Comparison of ENCODE assay signal across 11 cellular contexts in the genomic region with DNA sequence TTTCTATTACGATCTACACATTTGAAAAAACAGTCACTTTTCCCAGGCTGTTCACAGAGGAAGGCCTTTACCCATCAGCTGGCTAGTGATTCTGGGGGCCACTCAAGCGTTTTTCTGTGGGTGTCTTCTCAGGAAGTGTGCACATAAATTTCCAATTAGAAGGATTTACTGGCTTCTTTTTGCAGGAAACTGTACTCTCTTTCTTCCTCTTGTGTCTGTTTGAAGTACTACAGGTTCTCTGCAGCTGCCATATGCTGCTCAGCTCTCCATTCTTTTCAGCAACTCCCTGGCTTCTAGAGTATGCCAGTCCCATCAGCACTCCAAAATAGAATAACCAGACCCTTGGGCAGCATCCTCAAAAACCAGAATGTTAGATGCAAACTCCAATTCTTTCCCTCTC.
DNase-seq lines count a peak whose midpoint lies in the region; ATAC-seq and TF ChIP-seq lines count a peak whose summit lies in the region.
"Had no signal": no experiment of that assay in that cellular context is flagged by ENCODE, and none has a peak within 500 bp of the region (broad histone marks: within the 10 kb centered on the region; RNA-seq: fewer than 3 reads in every experiment).

No MANE protein-coding gene starts in this region.

- H3K36me3 Mint-ChIP-seq in chondrocyte (ENCODE audit: low read depth) (peaks cover 2% of the 10 kb centered on the region), neural crest cell (ENCODE audit: low read depth) (no peaks in the 10 kb centered on the region)
- H3K36me3 Mint-ChIP-seq in CD4-positive, alpha-beta T cell (ENCODE audit: low read depth), result no peaks in the 10 kb centered on the region

- no peak for ATAC-seq in omental fat pad (ENCODE audit: low FRiP score)
- ATAC-seq in left cardiac atrium, result no peak
- no peak for ATAC-seq in CD4-positive, alpha-beta T cell (ENCODE audit: poor library complexity)
- ATAC-seq: activated CD4-positive, CD25-positive, alpha-beta regulatory T cell treated with anti-CD3 and anti-CD28 coated beads, Interleukin-2, amount 50 U/mL, for 24 hours; upper lobe of right lung had no signal

- H3K4me3 ChIP-seq in LNCaP clone FGC (ENCODE audit: low read depth, low read length), result no peak overlapping the region
- H3K4me3 ChIP-seq: upper lobe of right lung had no signal

- no peak overlapping the region for H3K4me3 Mint-ChIP-seq in chondrocyte (ENCODE audit: unreplicated experiment)
- H3K4me3 Mint-ChIP-seq in neural crest cell, result no peak overlapping the region
- no peak overlapping the region for H3K4me3 Mint-ChIP-seq in CD4-positive, alpha-beta T cell

- no peaks in the 10 kb centered on the region for H3K27me3 ChIP-seq in CD4-positive, alpha-beta T cell (ENCODE audit: control insufficient read depth, insufficient read depth, low read length)
- H3K27me3 ChIP-seq: upper lobe of right lung had no signal

- H3K9me3 Mint-ChIP-seq in chondrocyte (ENCODE audit: low read depth) (peaks cover 15% of the 10 kb centered on the region), neural crest cell (no peaks in the 10 kb centered on the region)
- H3K9me3 Mint-ChIP-seq in CD4-positive, alpha-beta T cell, result peaks cover 3% of the 10 kb centered on the region

- H3K4me1 Mint-ChIP-seq in chondrocyte (ENCODE audit: low read depth) (peaks cover 8% of the 10 kb centered on the region), neural crest cell (no peaks in the 10 kb centered on the region)
- no peaks in the 10 kb centered on the region for H3K4me1 Mint-ChIP-seq in CD4-positive, alpha-beta T cell (ENCODE audit: low read depth)

- peaks cover 7% of the 10 kb centered on the region for H3K9me3 ChIP-seq in CD4-positive, alpha-beta T cell (ENCODE audit: control insufficient read depth, low read length)
- H3K9me3 ChIP-seq: upper lobe of right lung had no signal

- POLR2A ChIA-PET in CD4-positive, alpha-beta T cell (lab: Charles Lee), result no interaction called here

- TF ChIP-seq CTCF in LNCaP clone FGC (IDR thresholded peaks at IDR 0.05; ENCODE audit: control insufficient read depth, extremely low read depth, insufficient read depth) (peak; percentile 18; the same call in 1 of the 2 replicates), chondrocyte (IDR thresholded peaks at IDR 0.05) (peak; percentile 47), neural crest cell (conservative IDR thresholded peaks at IDR 0.05) (peak; percentile 45), omental fat pad (IDR thresholded peaks at IDR 0.05) (no peak)
- TF ChIP-seq CTCF in CD4-positive, alpha-beta T cell (IDR thresholded peaks at IDR 0.05), result no peak

- DNase-seq in DMS53 (lab: John Stamatoyannopoulos, UW), result peak; percentile 55
- DNase-seq in DMS53 treated with DMSO at 0.1 percent for 48 hours (lab: John Stamatoyannopoulos, UW; ENCODE audit: unreplicated experiment), result no peak
- no peak for DNase-seq in LNCaP clone FGC (ENCODE audit: low read depth)
- no peak for DNase-seq in chondrocyte (ENCODE audit: low spot score)
- DNase-seq in neural crest cell (ENCODE audit: low read depth, low spot score), result no peak
- no peak for DNase-seq in omental fat pad (ENCODE audit: low spot score)
- DNase-seq in left cardiac atrium, result no peak
- DNase-seq in CD4-positive, alpha-beta T cell, result no peak
- DNase-seq: central memory CD4-positive, alpha-beta T cell; upper lobe of right lung had no signal

- H3K27ac ChIP-seq in CD4-positive, alpha-beta T cell (ENCODE audit: low read depth, low read length), result no peak overlapping the region
- H3K27ac ChIP-seq: upper lobe of right lung had no signal

- H3K27ac Mint-ChIP-seq in chondrocyte (ENCODE audit: unreplicated experiment), result no peak overlapping the region
- H3K27ac Mint-ChIP-seq in neural crest cell (ENCODE audit: unreplicated experiment), result no peak overlapping the region
- no peak overlapping the region for H3K27ac Mint-ChIP-seq in CD4-positive, alpha-beta T cell

- H3K27me3 Mint-ChIP-seq in chondrocyte (ENCODE audit: low read depth) (peaks cover 9% of the 10 kb centered on the region), neural crest cell (ENCODE audit: low read depth) (no peaks in the 10 kb centered on the region)
- H3K27me3 Mint-ChIP-seq in CD4-positive, alpha-beta T cell, result no peaks in the 10 kb centered on the region

- CTCF ChIA-PET in CD4-positive, alpha-beta T cell (lab: Charles Lee), result no interaction called here

- intact Hi-C loops in left cardiac atrium (cut with DNase I), result loop anchor here in 1 of 2 donors (5.0 kb wide), 1 partner anchor 207 kb away; no protein-coding TSS in a partner anchor
- intact Hi-C loops in CD4-positive, alpha-beta T cell (cut with DNase I, micrococcal nuclease), result no loop called here

Comparison
In these comparisons a context has a peak if more than half of its experiments do, and no peak if none do; other contexts are left out.
1. CTCF ChIP-seq: peak in LNCaP clone FGC (single experiment), chondrocyte (single experiment) and neural crest cell (single experiment); none in omental fat pad (0 of 3) and CD4-positive, alpha-beta T cell (single experiment).